ENCODE assay signal across 18 cellular contexts in the genomic region with DNA sequence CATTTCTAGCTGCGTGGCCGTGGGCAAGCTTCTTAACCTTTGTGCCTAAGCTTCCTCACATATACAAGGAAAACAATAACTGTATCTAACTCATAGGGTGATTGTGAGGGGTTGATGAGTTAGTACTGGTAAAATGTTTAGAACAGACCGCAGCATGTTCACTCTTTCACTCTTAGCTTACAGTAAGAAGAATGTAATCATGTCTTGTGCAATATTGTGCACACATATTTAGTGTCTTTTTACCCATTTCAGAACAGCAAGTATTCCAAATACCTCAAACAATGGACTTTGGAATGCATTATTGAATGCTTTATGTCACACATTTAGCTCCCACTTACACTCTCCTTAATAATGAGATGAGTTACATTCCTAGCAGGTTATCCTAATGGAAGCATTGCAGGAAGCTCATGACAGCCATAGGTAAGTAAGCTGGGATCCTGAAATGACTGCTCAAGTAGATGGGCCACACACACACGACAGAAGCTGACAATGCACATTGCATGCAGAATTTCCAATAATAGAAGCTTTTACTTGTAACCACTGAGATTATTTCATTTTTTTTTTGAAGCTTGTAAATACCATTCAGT.
"Had no signal": no experiment of that assay in that cellular context is flagged by ENCODE, and none has a peak within 500 bp of the region (broad histone marks: within the 10 kb centered on the region; RNA-seq: fewer than 3 reads in every experiment).

No MANE protein-coding gene starts in this region.

- H3K4me3 ChIP-seq: coronary artery, hepatocyte, left ventricle myocardium inferior, lower lobe of right lung, sigmoid colon had no signal

- H2AFZ ChIP-seq: hepatocyte had no signal

- H3K27me3 ChIP-seq: foreskin keratinocyte, hepatocyte, sigmoid colon had no signal

- FAIRE-seq: endothelial cell of umbilical vein, kidney, small intestine had no signal

- H3K27ac ChIP-seq: coronary artery, foreskin keratinocyte, hepatocyte, left ventricle myocardium inferior, lower lobe of right lung, sigmoid colon had no signal

- H3K4me2 ChIP-seq: hepatocyte had no signal

- H3K36me3 ChIP-seq: left ventricle myocardium inferior, lower lobe of right lung, sigmoid colon had no signal

- DNase-seq: effector CD4-positive, alpha-beta T cell; endodermal cell; head of caudate nucleus; kidney; left cardiac atrium; left ventricle myocardium inferior; lower lobe of right lung; midbrain; posterior cingulate gyrus; sigmoid colon; small intestine; stimulated activated CD4-positive, alpha-beta T cell treated with anti-CD3 and anti-CD28 coated beads, Interleukin-12 subunit alpha, Interleukin-12 subunit beta, amount 100 ng/mL, for 4 hours; stimulated activated naive CD4-positive, alpha-beta T cell treated with Interleukin-2 at 50 U/mL for 16 hours had no signal

- ATAC-seq: foreskin keratinocyte; left cardiac atrium; lower lobe of right lung; natural killer cell treated with Interleukin-12 subunit alpha and Interleukin-12 subunit beta and Interleukin-15 and Interleukin-18, amount 100 ng/mL, for 72 hours had no signal

- H3K79me2 ChIP-seq: hepatocyte had no signal

- H3K4me1 ChIP-seq: foreskin keratinocyte, left ventricle myocardium inferior, lower lobe of right lung had no signal

- H3K9me3 ChIP-seq: left ventricle myocardium inferior, lower lobe of right lung, sigmoid colon had no signal
